8 cellular contexts compared by ENCODE assay signal in genomic region chr9:89319015-89319905, GRCh38. TPM values are rescaled to one million over a fixed set of nuclear protein-coding genes. Genes with fewer than 3 reads are reported as not detected.
DNase-seq lines count a peak whose midpoint lies in the region; ATAC-seq and TF ChIP-seq lines count a peak whose summit lies in the region.

No MANE protein-coding gene starts in this region.

- TF ChIP-seq CTCF in AG04449 (IDR thresholded peaks at IDR 0.05; ENCODE audit: insufficient read depth, low read length, missing control alignments) (no peak), astrocyte of the spinal cord (IDR thresholded peaks at IDR 0.05; ENCODE audit: low read depth, low read length) (no peak), lower leg skin (IDR thresholded peaks at IDR 0.05) (no peak), transverse colon (IDR thresholded peaks at IDR 0.05) (peak in 1 of 5 experiments; percentile 60)

- POLR2A ChIA-PET in AG04449 (lab: Yijun Ruan, JAX) = no interaction called here

- in situ Hi-C loops in astrocyte of the spinal cord (cut with HindIII; ENCODE audit: low sequenced_read_pairs) (no loop called here), transverse colon (cut with MboI; ENCODE audit: low pct_ligation_motif_present in 1 of 4, low pct_unique_long_range_greater_than_20kb in 1 of 4, low sequenced_read_pairs in 3 of 4) (no loop called here)

- WGBS in lower leg skin, 2 donors = 1 to 2% methylated on average over 13 of the region's 13 CpGs
- 1 to 3% methylated on average over 11 to 13 of the region's 13 CpGs for WGBS in transverse colon (ENCODE audit: low coverage in 1 of 2), 2 donors

- no peaks in the 10 kb centered on the region for H3K27me3 ChIP-seq in transverse colon

- intact Hi-C loops in lower leg skin (cut with DNase I; ENCODE audit: low total_unique reads) = no loop called here
- intact Hi-C loops in transverse colon (cut with DNase I; ENCODE audit: low total_unique reads) = no loop called here

- TF ChIP-seq POLR2A in lower leg skin (IDR thresholded peaks at IDR 0.05) (no peak), transverse colon (IDR thresholded peaks at IDR 0.05) (no peak)

- CTCF ChIA-PET in AG04449 (lab: Yijun Ruan, JAX) = interaction anchor here (0.6 to 2.4 kb wide), 6 partner anchors 8 to 230 kb away, joined by 3 to 16 read pairs (median 8); no protein-coding TSS in a partner anchor

- H3K4me3 ChIP-seq in AG04449 (ENCODE audit: low read depth, low read length) (peak overlapping the region; percentile 70), astrocyte of the spinal cord (ENCODE audit: low read depth, low read length) (peak overlapping the region; percentile 62), lower leg skin (ENCODE audit: low read depth, poor library complexity, severe bottlenecking) (peak overlapping the region; percentile 45), transverse colon (peak overlapping the region; percentile 66 to 93 (median 84))

- no peaks in the 10 kb centered on the region for H3K9me3 ChIP-seq in transverse colon

- no peak for TF ChIP-seq EP300 in transverse colon (IDR thresholded peaks at IDR 0.05; ENCODE audit: low read depth)

- H3K4me1 ChIP-seq in transverse colon = peaks cover 16 to 42% (median 24%) of the 10 kb centered on the region in 4 donors

- DNase-seq in AG04449 (ENCODE audit: low read depth, low spot score) = no peak
- no peak for DNase-seq in astrocyte of the spinal cord (ENCODE audit: low read depth, low spot score)
- no peak for DNase-seq in lower leg skin (ENCODE audit: low spot score in 2 of 2)
- no peak for DNase-seq in transverse colon
- DNase-seq in NCI-H2171 (lab: John Stamatoyannopoulos, UW) = no peak
- no peak for DNase-seq in H4 (ENCODE audit: low spot score)

- ATAC-seq in HG03354 (IDR thresholded peaks at IDR 0.05; ENCODE audit: poor library complexity, severe bottlenecking, unreplicated experiment) (peak; percentile 4), HG03159 (IDR thresholded peaks at IDR 0.05; ENCODE audit: unreplicated experiment) (no peak)

- H3K36me3 ChIP-seq in transverse colon = no peaks in the 10 kb centered on the region

- H3K27ac ChIP-seq in transverse colon = peak overlapping the region; percentile 97 to 100 (median 99)

RNA-seq across cellular contexts. Expression of gene SECISBP2, which starts 1.0 kb away (rescaled TPM):
- total RNA-seq in lower leg skin (10 to 100 TPM; 38.3 to 67.3 (median 41.9) TPM), transverse colon (100 to 1,000 TPM in 1 of 4 donors, 10 to 100 TPM in 3; 46.8 to 127 (median 69.6) TPM)
- 14.1 and 18.7 TPM in 2 replicates for total RNA-seq in H4 (2014; rRNA removed; shearing (Covaris generic))

RNA-seq across cellular contexts. Expression of gene CKS2, which starts 8.3 kb away (rescaled TPM):
- 10 to 100 TPM in 3 of 4 donors, 1 to 10 TPM in 1; 9.4 to 25.4 (median 21.1) TPM for total RNA-seq in lower leg skin
- 10 to 100 TPM in 3 of 4 donors, not detected in 1; 14.5 to 28.8 (median 16.0) TPM for total RNA-seq in transverse colon
- 581 and 614 TPM in 2 replicates for total RNA-seq in H4 (2014; rRNA removed; shearing (Covaris generic))

Comparison
In these comparisons a context has a peak if more than half of its experiments do, and no peak if none do; other contexts are left out.
1. RNA of gene CKS2, which starts 8.3 kb away (total RNA-seq): 581 to 614 TPM in H4; 9.4 to 25.4 TPM in lower leg skin and 14.5 to 28.8 TPM in transverse colon; every median in the first group is over 10 times any median in the second.
2. Peak in every context shown above with its lines, with median percentiles within 50 percentile points of each other: H3K4me3 ChIP-seq.